17 cellular contexts compared by ENCODE assay signal in genomic region chr7:27936244-27937102, GRCh38.
"Had no signal": no experiment of that assay in that cellular context is flagged by ENCODE, and none has a peak within 500 bp of the region (broad histone marks: within the 10 kb centered on the region; RNA-seq: fewer than 3 reads in every experiment).

No MANE protein-coding gene starts in this region.

- H3K27me3 ChIP-seq: breast epithelium, dorsolateral prefrontal cortex, esophagus muscularis mucosa, left lung, right atrium auricular region had no signal

- H3K27me3 Mint-ChIP-seq: activated naive CD8-positive, alpha-beta T cell treated with anti-CD3 and anti-CD28 coated beads for 36 hours; stimulated activated naive B cell treated with anti-CD40 and anti-IgM and Interleukin-4, amounts not matched to agents 10 μg/mL and 1 μg/mL and 100 μg/mL, for 72 hours; type B pancreatic cell had no signal

- H3K27ac ChIP-seq: esophagus muscularis mucosa, left lung, right atrium auricular region had no signal

- H3K9me3 ChIP-seq: breast epithelium, esophagus muscularis mucosa, left lung, right atrium auricular region had no signal

- DNase-seq: activated CD4-positive, alpha-beta T cell treated with anti-CD3 and anti-CD28 coated beads for 1 hour; activated CD4-positive, alpha-beta T cell treated with anti-CD3 and anti-CD28 coated beads, Interleukin-2, amount 50 U/mL, for 48 hours; activated gamma-delta T cell treated with Interleukin-2 at 50 U/mL for 16 hours; activated naive CD8-positive, alpha-beta T cell treated with anti-CD3 and anti-CD28 coated beads for 36 hours; activated T-cell treated with anti-CD3 and anti-CD28 coated beads, Interleukin-2, amount 50 U/mL, for 48 hours; anterior cingulate cortex; dorsolateral prefrontal cortex; foreskin melanocyte; head of caudate nucleus; left lung; stimulated activated naive B cell treated with anti-CD40 and anti-IgM and Interleukin-4, amounts not matched to agents 10 μg/mL and 1 μg/mL and 100 μg/mL, for 72 hours; substantia nigra had no signal

- H3K4me1 ChIP-seq: breast epithelium, right atrium auricular region had no signal

- H3K27ac Mint-ChIP-seq: activated naive CD8-positive, alpha-beta T cell treated with anti-CD3 and anti-CD28 coated beads for 36 hours; stimulated activated naive B cell treated with anti-CD40 and anti-IgM and Interleukin-4, amounts not matched to agents 10 μg/mL and 1 μg/mL and 100 μg/mL, for 72 hours; T-helper 2 cell treated with Interferon-gamma antibody and Interleukin-4, amounts not matched to agents 5 μg/mL and 100 μg/mL, for 36 hours; type B pancreatic cell had no signal

- H3K9me3 Mint-ChIP-seq: activated naive CD8-positive, alpha-beta T cell treated with anti-CD3 and anti-CD28 coated beads for 36 hours; T-helper 2 cell treated with Interferon-gamma antibody and Interleukin-4, amounts not matched to agents 5 μg/mL and 100 μg/mL, for 36 hours; type B pancreatic cell had no signal

- H3K4me1 Mint-ChIP-seq: activated naive CD8-positive, alpha-beta T cell treated with anti-CD3 and anti-CD28 coated beads for 36 hours had no signal

- H3K4me3 Mint-ChIP-seq: activated naive CD8-positive, alpha-beta T cell treated with anti-CD3 and anti-CD28 coated beads for 36 hours; stimulated activated naive B cell treated with anti-CD40 and anti-IgM and Interleukin-4, amounts not matched to agents 10 μg/mL and 1 μg/mL and 100 μg/mL, for 72 hours; T-helper 2 cell treated with Interferon-gamma antibody and Interleukin-4, amounts not matched to agents 5 μg/mL and 100 μg/mL, for 36 hours; type B pancreatic cell had no signal

- ATAC-seq: left lung; stimulated activated naive B cell treated with anti-CD40 and anti-IgM and Interleukin-4, amounts not matched to agents 10 μg/mL and 1 μg/mL and 100 μg/mL, for 72 hours had no signal

- H3K36me3 ChIP-seq: breast epithelium, esophagus muscularis mucosa, left lung, right atrium auricular region had no signal

- H3K4me3 ChIP-seq: breast epithelium, dorsolateral prefrontal cortex, esophagus muscularis mucosa, left lung, right atrium auricular region had no signal
